In genomic region chr10:62268027-62268398, GRCh38 we compare ENCODE assay signal across 8 cellular contexts. TPM values are rescaled to one million over a fixed set of nuclear protein-coding genes. Genes with fewer than 3 reads are reported as not detected.
A peak's percentile ranks its signal among the peaks of the same experiment; 100 is the strongest.
DNase-seq lines count a peak whose midpoint lies in the region; ATAC-seq and TF ChIP-seq lines count a peak whose summit lies in the region.

No MANE protein-coding gene starts in this region.

- peak overlapping the region; percentile 83 for H3K4me3 Mint-ChIP-seq in T-helper 1 cell treated with Interleukin-12 subunit alpha and Interleukin-12 subunit beta and Interleukin-4 antibody, amounts not matched to agents 30 μg/mL and 1 μg/mL, for 36 hours

- no peak for TF ChIP-seq POLR2A in ovary (IDR thresholded peaks at IDR 0.05)

- H3K9ac ChIP-seq in NT2/D1 (ENCODE audit: insufficient read length, low read depth): peak overlapping the region; percentile 82

- H3K4me1 ChIP-seq in NT2/D1 (ENCODE audit: insufficient read depth, insufficient read length) (no peaks in the 10 kb centered on the region), ovary (ENCODE audit: insufficient read depth) (peaks cover 4% of the 10 kb centered on the region)

- H3K9me3 ChIP-seq in NT2/D1 (ENCODE audit: insufficient read depth, low read length) (no peaks in the 10 kb centered on the region), ovary (no peaks in the 10 kb centered on the region)

- peaks cover 13% of the 10 kb centered on the region for H3K4me1 Mint-ChIP-seq in T-helper 1 cell treated with Interleukin-12 subunit alpha and Interleukin-12 subunit beta and Interleukin-4 antibody, amounts not matched to agents 30 μg/mL and 1 μg/mL, for 36 hours (ENCODE audit: low read depth)

- intact Hi-C loops in ovary (cut with DNase I): no loop called here

- H3K36me3 Mint-ChIP-seq in T-helper 1 cell treated with Interleukin-12 subunit alpha and Interleukin-12 subunit beta and Interleukin-4 antibody, amounts not matched to agents 30 μg/mL and 1 μg/mL, for 36 hours (ENCODE audit: low read depth): peaks cover 1% of the 10 kb centered on the region

- H3K9me3 Mint-ChIP-seq in T-helper 1 cell treated with Interleukin-12 subunit alpha and Interleukin-12 subunit beta and Interleukin-4 antibody, amounts not matched to agents 30 μg/mL and 1 μg/mL, for 36 hours: no peaks in the 10 kb centered on the region

- DNase-seq in T-helper 1 cell (no peak), NT2/D1 (ENCODE audit: low read depth, low spot score) (no peak), epithelial cell of esophagus (ENCODE audit: low read depth) (no peak), ovary (no peak), ecto neural progenitor cell (ENCODE audit: low spot score) (no peak), NAMALWA (ENCODE audit: low spot score) (no peak)

- peaks cover 18% of the 10 kb centered on the region for H3K27me3 ChIP-seq in NT2/D1 (ENCODE audit: insufficient read depth, insufficient read length)
- H3K27me3 ChIP-seq in ovary: no peaks in the 10 kb centered on the region

- TF ChIP-seq CTCF in epithelial cell of esophagus (IDR thresholded peaks at IDR 0.05; ENCODE audit: insufficient read depth, low read depth, low read length, missing control alignments): no peak
- no peak for TF ChIP-seq CTCF in ovary (IDR thresholded peaks at IDR 0.05)

- H3K4me3 ChIP-seq in NT2/D1 (ENCODE audit: insufficient read length, low read depth): peak overlapping the region; percentile 72
- peak overlapping the region; percentile 58 for H3K4me3 ChIP-seq in epithelial cell of esophagus (ENCODE audit: low read length)
- peak overlapping the region; percentile 75 for H3K4me3 ChIP-seq in ovary

- TF ChIP-seq EP300 in ovary (IDR thresholded peaks at IDR 0.05): no peak

- WGBS in ovary, 3 donors: 0 to 1% (median 1%) methylated on average over 19 of the region's 19 CpGs

- no peak for ATAC-seq in GM21515 (IDR thresholded peaks at IDR 0.05; ENCODE audit: unreplicated experiment)

- H3K27ac ChIP-seq in ovary: no peak overlapping the region

- H3K36me3 ChIP-seq in NT2/D1 (ENCODE audit: insufficient read depth, insufficient read length, low read length) (no peaks in the 10 kb centered on the region), ovary (no peaks in the 10 kb centered on the region)

- peaks cover 34% of the 10 kb centered on the region for H3K27me3 Mint-ChIP-seq in T-helper 1 cell treated with Interleukin-12 subunit alpha and Interleukin-12 subunit beta and Interleukin-4 antibody, amounts not matched to agents 30 μg/mL and 1 μg/mL, for 36 hours (ENCODE audit: low read depth)

- peak overlapping the region; percentile 18 for H3K27ac Mint-ChIP-seq in T-helper 1 cell treated with Interleukin-12 subunit alpha and Interleukin-12 subunit beta and Interleukin-4 antibody, amounts not matched to agents 30 μg/mL and 1 μg/mL, for 36 hours

RNA-seq across cellular contexts. Expression of gene RTKN2, which starts 0.6 kb away (rescaled TPM):
- under 1 TPM; 0.05 to 0.46 (median 0.17) TPM for total RNA-seq in ovary
- polyA plus RNA-seq in ovary: under 1 TPM; 0.28 to 0.52 TPM
